ENCODE assay signal across 1 cellular context in the genomic region with DNA sequence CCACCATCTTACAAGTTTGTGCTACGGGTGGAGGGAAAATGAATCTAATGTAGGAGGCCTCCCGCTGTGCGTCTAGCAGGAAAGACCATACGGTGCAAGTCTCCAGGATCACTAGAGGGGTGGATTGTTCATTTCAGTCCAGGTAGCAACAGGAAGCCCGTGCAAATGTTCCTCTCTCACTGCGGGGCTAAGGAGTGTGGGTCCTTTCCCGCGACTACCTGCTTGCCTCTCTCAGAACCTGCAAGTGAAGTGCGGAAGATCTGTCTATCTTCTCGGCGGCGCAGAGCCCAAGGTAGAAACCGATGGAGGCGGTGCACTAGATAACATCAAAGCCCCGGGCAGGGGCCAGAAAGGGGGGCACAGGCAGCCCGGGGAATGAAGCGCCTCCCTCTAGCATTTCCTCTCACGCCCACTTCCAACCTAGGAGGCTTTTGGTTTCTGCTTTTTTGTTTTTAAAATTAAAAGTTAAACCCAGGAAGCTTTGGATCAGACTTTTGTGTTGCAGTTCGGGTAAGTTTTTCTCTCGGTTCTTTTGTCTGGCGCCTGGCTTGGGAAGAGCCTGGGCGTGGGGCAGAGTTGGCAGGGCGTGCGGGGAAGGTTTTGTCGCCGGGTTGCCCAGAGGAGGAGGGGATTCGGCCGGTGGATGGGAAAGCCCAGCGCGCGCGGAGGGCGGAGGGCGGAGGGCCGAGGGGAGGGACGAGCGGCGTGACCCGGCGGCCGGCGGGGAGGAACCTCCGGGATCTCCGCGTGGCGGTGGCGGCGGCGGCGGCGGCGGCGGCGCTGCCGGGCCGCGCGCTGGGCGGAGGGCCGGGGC.
A peak's percentile ranks its signal among the peaks of the same experiment; 100 is the strongest.
TF ChIP-seq lines count a peak whose summit lies in the region.

No MANE protein-coding gene starts in this region.

TF ChIP-seq in HepG2, 621 proteins besides CTCF, POLR2A, EP300 and RAD21 (continued from another document and continues in another):
- no peak for TF ChIP-seq PCBP2 (optimal IDR thresholded peaks at IDR 0.05; ENCODE audit: low read depth, low read length, poor library complexity, severe bottlenecking)
- TF ChIP-seq SCMH1 (CRISPR knock-in tag; IDR thresholded peaks at IDR 0.05; ENCODE audit: borderline replicate concordance): no peak
- TF ChIP-seq KDM2A (CRISPR knock-in tag; IDR thresholded peaks at IDR 0.05; ENCODE audit: borderline replicate concordance, low read depth): peak; percentile 78
- TF ChIP-seq DR1 (CRISPR knock-in tag; IDR thresholded peaks at IDR 0.05): peak; percentile 62; the same call in 1 of the 2 replicates
- 0 out of 2 replicates have a peak, but pooled peaks have one; percentile 62 for TF ChIP-seq ZNF737 (CRISPR knock-in tag; IDR thresholded peaks at IDR 0.05; ENCODE audit: borderline replicate concordance)
- TF ChIP-seq, protein P1, sequence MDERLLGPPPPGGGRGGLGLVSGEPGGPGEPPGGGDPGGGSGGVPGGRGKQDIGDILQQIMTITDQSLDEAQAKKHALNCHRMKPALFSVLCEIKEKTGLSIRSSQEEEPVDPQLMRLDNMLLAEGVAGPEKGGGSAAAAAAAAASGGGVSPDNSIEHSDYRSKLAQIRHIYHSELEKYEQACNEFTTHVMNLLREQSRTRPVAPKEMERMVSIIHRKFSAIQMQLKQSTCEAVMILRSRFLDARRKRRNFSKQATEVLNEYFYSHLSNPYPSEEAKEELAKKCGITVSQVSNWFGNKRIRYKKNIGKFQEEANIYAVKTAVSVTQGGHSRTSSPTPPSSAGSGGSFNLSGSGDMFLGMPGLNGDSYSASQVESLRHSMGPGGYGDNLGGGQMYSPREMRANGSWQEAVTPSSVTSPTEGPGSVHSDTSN (CRISPR knock-in tag; IDR thresholded peaks at IDR 0.05): no peak
- no peak for TF ChIP-seq ZFYVE20 (CRISPR knock-in tag; IDR thresholded peaks at IDR 0.05; ENCODE audit: borderline replicate concordance, low read depth)
- TF ChIP-seq, protein P2, sequence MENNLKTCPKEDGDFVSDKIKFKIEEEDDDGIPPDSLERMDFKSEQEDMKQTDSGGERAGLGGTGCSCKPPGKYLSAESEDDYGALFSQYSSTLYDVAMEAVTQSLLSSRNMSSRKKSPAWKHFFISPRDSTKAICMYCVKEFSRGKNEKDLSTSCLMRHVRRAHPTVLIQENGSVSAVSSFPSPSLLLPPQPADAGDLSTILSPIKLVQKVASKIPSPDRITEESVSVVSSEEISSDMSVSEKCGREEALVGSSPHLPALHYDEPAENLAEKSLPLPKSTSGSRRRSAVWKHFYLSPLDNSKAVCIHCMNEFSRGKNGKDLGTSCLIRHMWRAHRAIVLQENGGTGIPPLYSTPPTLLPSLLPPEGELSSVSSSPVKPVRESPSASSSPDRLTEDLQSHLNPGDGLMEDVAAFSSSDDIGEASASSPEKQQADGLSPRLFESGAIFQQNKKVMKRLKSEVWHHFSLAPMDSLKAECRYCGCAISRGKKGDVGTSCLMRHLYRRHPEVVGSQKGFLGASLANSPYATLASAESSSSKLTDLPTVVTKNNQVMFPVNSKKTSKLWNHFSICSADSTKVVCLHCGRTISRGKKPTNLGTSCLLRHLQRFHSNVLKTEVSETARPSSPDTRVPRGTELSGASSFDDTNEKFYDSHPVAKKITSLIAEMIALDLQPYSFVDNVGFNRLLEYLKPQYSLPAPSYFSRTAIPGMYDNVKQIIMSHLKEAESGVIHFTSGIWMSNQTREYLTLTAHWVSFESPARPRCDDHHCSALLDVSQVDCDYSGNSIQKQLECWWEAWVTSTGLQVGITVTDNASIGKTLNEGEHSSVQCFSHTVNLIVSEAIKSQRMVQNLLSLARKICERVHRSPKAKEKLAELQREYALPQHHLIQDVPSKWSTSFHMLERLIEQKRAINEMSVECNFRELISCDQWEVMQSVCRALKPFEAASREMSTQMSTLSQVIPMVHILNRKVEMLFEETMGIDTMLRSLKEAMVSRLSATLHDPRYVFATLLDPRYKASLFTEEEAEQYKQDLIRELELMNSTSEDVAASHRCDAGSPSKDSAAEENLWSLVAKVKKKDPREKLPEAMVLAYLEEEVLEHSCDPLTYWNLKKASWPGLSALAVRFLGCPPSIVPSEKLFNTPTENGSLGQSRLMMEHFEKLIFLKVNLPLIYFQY (CRISPR knock-in tag; IDR thresholded peaks at IDR 0.05; ENCODE audit: borderline replicate concordance): peak; percentile 34; the same call in 1 of the 2 replicates
- TF ChIP-seq ZNF841 (CRISPR knock-in tag; IDR thresholded peaks at IDR 0.05; ENCODE audit: borderline replicate concordance): no peak
- TF ChIP-seq ADNP (CRISPR knock-in tag; IDR thresholded peaks at IDR 0.05): no peak
- TF ChIP-seq, protein P3, sequence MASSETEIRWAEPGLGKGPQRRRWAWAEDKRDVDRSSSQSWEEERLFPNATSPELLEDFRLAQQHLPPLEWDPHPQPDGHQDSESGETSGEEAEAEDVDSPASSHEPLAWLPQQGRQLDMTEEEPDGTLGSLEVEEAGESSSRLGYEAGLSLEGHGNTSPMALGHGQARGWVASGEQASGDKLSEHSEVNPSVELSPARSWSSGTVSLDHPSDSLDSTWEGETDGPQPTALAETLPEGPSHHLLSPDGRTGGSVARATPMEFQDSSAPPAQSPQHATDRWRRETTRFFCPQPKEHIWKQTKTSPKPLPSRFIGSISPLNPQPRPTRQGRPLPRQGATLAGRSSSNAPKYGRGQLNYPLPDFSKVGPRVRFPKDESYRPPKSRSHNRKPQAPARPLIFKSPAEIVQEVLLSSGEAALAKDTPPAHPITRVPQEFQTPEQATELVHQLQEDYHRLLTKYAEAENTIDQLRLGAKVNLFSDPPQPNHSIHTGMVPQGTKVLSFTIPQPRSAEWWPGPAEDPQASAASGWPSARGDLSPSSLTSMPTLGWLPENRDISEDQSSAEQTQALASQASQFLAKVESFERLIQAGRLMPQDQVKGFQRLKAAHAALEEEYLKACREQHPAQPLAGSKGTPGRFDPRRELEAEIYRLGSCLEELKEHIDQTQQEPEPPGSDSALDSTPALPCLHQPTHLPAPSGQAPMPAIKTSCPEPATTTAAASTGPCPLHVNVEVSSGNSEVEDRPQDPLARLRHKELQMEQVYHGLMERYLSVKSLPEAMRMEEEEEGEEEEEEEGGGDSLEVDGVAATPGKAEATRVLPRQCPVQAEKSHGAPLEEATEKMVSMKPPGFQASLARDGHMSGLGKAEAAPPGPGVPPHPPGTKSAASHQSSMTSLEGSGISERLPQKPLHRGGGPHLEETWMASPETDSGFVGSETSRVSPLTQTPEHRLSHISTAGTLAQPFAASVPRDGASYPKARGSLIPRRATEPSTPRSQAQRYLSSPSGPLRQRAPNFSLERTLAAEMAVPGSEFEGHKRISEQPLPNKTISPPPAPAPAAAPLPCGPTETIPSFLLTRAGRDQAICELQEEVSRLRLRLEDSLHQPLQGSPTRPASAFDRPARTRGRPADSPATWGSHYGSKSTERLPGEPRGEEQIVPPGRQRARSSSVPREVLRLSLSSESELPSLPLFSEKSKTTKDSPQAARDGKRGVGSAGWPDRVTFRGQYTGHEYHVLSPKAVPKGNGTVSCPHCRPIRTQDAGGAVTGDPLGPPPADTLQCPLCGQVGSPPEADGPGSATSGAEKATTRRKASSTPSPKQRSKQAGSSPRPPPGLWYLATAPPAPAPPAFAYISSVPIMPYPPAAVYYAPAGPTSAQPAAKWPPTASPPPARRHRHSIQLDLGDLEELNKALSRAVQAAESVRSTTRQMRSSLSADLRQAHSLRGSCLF (CRISPR knock-in tag; IDR thresholded peaks at IDR 0.05; ENCODE audit: borderline replicate concordance): no peak
- TF ChIP-seq NKX3-1 (CRISPR knock-in tag; IDR thresholded peaks at IDR 0.05): no peak
- no peak for TF ChIP-seq ZBTB3 (CRISPR knock-in tag; IDR thresholded peaks at IDR 0.05; ENCODE audit: borderline replicate concordance, low read depth)
- TF ChIP-seq SPEN (CRISPR knock-in tag; IDR thresholded peaks at IDR 0.05; ENCODE audit: low read depth): peak; percentile 81
- no peak; the same call in 1 of the 2 replicates for TF ChIP-seq ZFP36L1 (CRISPR knock-in tag; IDR thresholded peaks at IDR 0.05)
- peak; percentile 72; the same call in 1 of the 2 replicates for TF ChIP-seq MYC (CRISPR knock-in tag; IDR thresholded peaks at IDR 0.05; ENCODE audit: borderline replicate concordance)
- TF ChIP-seq ZBTB20 (CRISPR knock-in tag; IDR thresholded peaks at IDR 0.05; ENCODE audit: borderline replicate concordance, low read depth): no peak
- TF ChIP-seq, protein P4, sequence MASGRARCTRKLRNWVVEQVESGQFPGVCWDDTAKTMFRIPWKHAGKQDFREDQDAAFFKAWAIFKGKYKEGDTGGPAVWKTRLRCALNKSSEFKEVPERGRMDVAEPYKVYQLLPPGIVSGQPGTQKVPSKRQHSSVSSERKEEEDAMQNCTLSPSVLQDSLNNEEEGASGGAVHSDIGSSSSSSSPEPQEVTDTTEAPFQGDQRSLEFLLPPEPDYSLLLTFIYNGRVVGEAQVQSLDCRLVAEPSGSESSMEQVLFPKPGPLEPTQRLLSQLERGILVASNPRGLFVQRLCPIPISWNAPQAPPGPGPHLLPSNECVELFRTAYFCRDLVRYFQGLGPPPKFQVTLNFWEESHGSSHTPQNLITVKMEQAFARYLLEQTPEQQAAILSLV (CRISPR knock-in tag; IDR thresholded peaks at IDR 0.05; ENCODE audit: borderline replicate concordance): peak; percentile 79; the same call in 1 of the 2 replicates
- no peak for TF ChIP-seq ATF1 (CRISPR knock-in tag; IDR thresholded peaks at IDR 0.05)
- peak; percentile 94 for TF ChIP-seq SAP130 (CRISPR knock-in tag; IDR thresholded peaks at IDR 0.05; ENCODE audit: low read depth)
- TF ChIP-seq ZNF3 (CRISPR knock-in tag; IDR thresholded peaks at IDR 0.05): no peak
- no peak for TF ChIP-seq PRMT3 (CRISPR knock-in tag; IDR thresholded peaks at IDR 0.05; ENCODE audit: borderline replicate concordance, low read depth)
- TF ChIP-seq, protein P5, sequence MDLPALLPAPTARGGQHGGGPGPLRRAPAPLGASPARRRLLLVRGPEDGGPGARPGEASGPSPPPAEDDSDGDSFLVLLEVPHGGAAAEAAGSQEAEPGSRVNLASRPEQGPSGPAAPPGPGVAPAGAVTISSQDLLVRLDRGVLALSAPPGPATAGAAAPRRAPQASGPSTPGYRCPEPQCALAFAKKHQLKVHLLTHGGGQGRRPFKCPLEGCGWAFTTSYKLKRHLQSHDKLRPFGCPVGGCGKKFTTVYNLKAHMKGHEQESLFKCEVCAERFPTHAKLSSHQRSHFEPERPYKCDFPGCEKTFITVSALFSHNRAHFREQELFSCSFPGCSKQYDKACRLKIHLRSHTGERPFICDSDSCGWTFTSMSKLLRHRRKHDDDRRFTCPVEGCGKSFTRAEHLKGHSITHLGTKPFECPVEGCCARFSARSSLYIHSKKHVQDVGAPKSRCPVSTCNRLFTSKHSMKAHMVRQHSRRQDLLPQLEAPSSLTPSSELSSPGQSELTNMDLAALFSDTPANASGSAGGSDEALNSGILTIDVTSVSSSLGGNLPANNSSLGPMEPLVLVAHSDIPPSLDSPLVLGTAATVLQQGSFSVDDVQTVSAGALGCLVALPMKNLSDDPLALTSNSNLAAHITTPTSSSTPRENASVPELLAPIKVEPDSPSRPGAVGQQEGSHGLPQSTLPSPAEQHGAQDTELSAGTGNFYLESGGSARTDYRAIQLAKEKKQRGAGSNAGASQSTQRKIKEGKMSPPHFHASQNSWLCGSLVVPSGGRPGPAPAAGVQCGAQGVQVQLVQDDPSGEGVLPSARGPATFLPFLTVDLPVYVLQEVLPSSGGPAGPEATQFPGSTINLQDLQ (CRISPR knock-in tag; IDR thresholded peaks at IDR 0.05): no peak
- TF ChIP-seq SATB2 (CRISPR knock-in tag; IDR thresholded peaks at IDR 0.05): no peak
- TF ChIP-seq NCOR1 (IDR thresholded peaks at IDR 0.05; ENCODE audit: borderline replicate concordance, low read length): peak; percentile 66; the same call in 1 of the 2 replicates
- TF ChIP-seq, protein P6, sequence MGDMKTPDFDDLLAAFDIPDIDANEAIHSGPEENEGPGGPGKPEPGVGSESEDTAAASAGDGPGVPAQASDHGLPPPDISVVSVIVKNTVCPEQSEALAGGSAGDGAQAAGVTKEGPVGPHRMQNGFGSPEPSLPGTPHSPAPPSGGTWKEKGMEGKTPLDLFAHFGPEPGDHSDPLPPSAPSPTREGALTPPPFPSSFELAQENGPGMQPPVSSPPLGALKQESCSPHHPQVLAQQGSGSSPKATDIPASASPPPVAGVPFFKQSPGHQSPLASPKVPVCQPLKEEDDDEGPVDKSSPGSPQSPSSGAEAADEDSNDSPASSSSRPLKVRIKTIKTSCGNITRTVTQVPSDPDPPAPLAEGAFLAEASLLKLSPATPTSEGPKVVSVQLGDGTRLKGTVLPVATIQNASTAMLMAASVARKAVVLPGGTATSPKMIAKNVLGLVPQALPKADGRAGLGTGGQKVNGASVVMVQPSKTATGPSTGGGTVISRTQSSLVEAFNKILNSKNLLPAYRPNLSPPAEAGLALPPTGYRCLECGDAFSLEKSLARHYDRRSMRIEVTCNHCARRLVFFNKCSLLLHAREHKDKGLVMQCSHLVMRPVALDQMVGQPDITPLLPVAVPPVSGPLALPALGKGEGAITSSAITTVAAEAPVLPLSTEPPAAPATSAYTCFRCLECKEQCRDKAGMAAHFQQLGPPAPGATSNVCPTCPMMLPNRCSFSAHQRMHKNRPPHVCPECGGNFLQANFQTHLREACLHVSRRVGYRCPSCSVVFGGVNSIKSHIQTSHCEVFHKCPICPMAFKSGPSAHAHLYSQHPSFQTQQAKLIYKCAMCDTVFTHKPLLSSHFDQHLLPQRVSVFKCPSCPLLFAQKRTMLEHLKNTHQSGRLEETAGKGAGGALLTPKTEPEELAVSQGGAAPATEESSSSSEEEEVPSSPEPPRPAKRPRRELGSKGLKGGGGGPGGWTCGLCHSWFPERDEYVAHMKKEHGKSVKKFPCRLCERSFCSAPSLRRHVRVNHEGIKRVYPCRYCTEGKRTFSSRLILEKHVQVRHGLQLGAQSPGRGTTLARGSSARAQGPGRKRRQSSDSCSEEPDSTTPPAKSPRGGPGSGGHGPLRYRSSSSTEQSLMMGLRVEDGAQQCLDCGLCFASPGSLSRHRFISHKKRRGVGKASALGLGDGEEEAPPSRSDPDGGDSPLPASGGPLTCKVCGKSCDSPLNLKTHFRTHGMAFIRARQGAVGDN (CRISPR knock-in tag; IDR thresholded peaks at IDR 0.05): peak; percentile 79
- TF ChIP-seq, protein P7, sequence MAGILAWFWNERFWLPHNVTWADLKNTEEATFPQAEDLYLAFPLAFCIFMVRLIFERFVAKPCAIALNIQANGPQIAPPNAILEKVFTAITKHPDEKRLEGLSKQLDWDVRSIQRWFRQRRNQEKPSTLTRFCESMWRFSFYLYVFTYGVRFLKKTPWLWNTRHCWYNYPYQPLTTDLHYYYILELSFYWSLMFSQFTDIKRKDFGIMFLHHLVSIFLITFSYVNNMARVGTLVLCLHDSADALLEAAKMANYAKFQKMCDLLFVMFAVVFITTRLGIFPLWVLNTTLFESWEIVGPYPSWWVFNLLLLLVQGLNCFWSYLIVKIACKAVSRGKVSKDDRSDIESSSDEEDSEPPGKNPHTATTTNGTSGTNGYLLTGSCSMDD (CRISPR knock-in tag; IDR thresholded peaks at IDR 0.05): no peak
- no peak for TF ChIP-seq ZNF180 (CRISPR knock-in tag; IDR thresholded peaks at IDR 0.05; ENCODE audit: borderline replicate concordance, low read depth)
